1 cellular context compared by ENCODE assay signal in the genomic region with DNA sequence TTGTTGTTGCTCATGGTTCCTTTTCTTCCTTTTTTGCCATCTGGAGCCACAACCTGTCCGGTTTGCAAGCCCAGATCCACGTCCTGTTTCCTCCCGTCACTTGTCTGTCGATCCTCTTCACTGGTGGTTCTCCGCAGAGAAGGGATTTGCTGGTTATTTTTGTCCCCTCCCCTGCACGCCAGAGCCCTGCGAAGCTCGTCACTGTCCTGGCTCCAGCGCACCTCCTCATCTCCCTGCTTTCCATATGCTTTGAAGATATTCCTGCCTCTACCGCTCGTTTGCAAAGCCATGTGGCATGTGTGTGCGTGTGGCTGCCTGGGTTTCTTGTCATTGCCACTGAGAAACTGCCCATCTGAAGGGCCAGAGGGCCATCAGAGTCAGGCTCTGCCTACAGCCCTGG.
TF ChIP-seq lines count a peak whose summit lies in the region.

No MANE protein-coding gene starts in this region.

TF ChIP-seq in GM23338, 12 proteins besides CTCF, POLR2A, EP300 and RAD21 (continued from another document):
- TF ChIP-seq, protein P1, sequence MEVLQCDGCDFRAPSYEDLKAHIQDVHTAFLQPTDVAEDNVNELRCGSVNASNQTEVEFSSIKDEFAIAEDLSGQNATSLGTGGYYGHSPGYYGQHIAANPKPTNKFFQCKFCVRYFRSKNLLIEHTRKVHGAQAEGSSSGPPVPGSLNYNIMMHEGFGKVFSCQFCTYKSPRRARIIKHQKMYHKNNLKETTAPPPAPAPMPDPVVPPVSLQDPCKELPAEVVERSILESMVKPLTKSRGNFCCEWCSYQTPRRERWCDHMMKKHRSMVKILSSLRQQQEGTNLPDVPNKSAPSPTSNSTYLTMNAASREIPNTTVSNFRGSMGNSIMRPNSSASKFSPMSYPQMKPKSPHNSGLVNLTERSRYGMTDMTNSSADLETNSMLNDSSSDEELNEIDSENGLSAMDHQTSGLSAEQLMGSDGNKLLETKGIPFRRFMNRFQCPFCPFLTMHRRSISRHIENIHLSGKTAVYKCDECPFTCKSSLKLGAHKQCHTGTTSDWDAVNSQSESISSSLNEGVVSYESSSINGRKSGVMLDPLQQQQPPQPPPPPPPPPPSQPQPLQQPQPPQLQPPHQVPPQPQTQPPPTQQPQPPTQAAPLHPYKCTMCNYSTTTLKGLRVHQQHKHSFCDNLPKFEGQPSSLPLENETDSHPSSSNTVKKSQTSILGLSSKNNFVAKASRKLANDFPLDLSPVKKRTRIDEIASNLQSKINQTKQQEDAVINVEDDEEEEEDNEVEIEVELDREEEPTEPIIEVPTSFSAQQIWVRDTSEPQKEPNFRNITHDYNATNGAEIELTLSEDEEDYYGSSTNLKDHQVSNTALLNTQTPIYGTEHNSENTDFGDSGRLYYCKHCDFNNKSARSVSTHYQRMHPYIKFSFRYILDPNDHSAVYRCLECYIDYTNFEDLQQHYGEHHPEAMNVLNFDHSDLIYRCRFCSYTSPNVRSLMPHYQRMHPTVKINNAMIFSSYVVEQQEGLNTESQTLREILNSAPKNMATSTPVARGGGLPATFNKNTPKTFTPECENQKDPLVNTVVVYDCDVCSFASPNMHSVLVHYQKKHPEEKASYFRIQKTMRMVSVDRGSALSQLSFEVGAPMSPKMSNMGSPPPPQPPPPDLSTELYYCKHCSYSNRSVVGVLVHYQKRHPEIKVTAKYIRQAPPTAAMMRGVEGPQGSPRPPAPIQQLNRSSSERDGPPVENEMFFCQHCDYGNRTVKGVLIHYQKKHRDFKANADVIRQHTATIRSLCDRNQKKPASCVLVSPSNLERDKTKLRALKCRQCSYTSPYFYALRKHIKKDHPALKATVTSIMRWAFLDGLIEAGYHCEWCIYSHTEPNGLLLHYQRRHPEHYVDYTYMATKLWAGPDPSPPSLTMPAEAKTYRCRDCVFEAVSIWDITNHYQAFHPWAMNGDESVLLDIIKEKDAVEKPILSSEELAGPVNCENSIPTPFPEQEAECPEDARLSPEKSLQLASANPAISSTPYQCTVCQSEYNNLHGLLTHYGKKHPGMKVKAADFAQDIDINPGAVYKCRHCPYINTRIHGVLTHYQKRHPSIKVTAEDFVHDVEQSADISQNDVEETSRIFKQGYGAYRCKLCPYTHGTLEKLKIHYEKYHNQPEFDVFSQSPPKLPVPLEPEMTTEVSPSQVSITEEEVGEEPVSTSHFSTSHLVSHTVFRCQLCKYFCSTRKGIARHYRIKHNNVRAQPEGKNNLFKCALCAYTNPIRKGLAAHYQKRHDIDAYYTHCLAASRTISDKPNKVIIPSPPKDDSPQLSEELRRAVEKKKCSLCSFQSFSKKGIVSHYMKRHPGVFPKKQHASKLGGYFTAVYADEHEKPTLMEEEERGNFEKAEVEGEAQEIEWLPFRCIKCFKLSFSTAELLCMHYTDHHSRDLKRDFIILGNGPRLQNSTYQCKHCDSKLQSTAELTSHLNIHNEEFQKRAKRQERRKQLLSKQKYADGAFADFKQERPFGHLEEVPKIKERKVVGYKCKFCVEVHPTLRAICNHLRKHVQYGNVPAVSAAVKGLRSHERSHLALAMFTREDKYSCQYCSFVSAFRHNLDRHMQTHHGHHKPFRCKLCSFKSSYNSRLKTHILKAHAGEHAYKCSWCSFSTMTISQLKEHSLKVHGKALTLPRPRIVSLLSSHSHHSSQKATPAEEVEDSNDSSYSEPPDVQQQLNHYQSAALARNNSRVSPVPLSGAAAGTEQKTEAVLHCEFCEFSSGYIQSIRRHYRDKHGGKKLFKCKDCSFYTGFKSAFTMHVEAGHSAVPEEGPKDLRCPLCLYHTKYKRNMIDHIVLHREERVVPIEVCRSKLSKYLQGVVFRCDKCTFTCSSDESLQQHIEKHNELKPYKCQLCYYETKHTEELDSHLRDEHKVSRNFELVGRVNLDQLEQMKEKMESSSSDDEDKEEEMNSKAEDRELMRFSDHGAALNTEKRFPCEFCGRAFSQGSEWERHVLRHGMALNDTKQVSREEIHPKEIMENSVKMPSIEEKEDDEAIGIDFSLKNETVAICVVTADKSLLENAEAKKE (CRISPR knock-in tag; IDR thresholded peaks at IDR 0.05) = no peak
- no peak for TF ChIP-seq JUNB (IDR thresholded peaks at IDR 0.05; ENCODE audit: unreplicated experiment)
- TF ChIP-seq NANOG (IDR thresholded peaks at IDR 0.05; ENCODE audit: borderline replicate concordance) = no peak
- TF ChIP-seq ZNF331 (CRISPR knock-in tag; IDR thresholded peaks at IDR 0.05; ENCODE audit: low read depth) = no peak
- TF ChIP-seq, protein P2, sequence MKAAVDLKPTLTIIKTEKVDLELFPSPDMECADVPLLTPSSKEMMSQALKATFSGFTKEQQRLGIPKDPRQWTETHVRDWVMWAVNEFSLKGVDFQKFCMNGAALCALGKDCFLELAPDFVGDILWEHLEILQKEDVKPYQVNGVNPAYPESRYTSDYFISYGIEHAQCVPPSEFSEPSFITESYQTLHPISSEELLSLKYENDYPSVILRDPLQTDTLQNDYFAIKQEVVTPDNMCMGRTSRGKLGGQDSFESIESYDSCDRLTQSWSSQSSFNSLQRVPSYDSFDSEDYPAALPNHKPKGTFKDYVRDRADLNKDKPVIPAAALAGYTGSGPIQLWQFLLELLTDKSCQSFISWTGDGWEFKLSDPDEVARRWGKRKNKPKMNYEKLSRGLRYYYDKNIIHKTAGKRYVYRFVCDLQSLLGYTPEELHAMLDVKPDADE (IDR thresholded peaks at IDR 0.05) = no peak
- no peak for TF ChIP-seq CREB1 (CRISPR knock-in tag; IDR thresholded peaks at IDR 0.05; ENCODE audit: low read depth)
- TF ChIP-seq STAT1 (IDR thresholded peaks at IDR 0.05; ENCODE audit: unreplicated experiment) = no peak
- no peak for TF ChIP-seq ZNF114 (CRISPR knock-in tag; IDR thresholded peaks at IDR 0.05)
